18 cellular contexts compared by ENCODE assay signal in genomic region chr2:10216677-10217498, GRCh38.
DNase-seq lines count a peak whose midpoint lies in the region; ATAC-seq and TF ChIP-seq lines count a peak whose summit lies in the region.
"Had no signal": no experiment of that assay in that cellular context is flagged by ENCODE, and none has a peak within 500 bp of the region (broad histone marks: within the 10 kb centered on the region; RNA-seq: fewer than 3 reads in every experiment).

No MANE protein-coding gene starts in this region.

- H3K14ac ChIP-seq in neuronal stem cell (ENCODE audit: low read length): no peak overlapping the region

- no peaks in the 10 kb centered on the region; the same call in 1 of the 2 replicates for H4K20me1 ChIP-seq in GM23338 (replicated peaks; ENCODE audit: insufficient read depth)
- no peaks in the 10 kb centered on the region for H4K20me1 ChIP-seq in PC-3 (ENCODE audit: low read length)

- no peaks in the 10 kb centered on the region for H3K79me2 ChIP-seq in GM23338 (replicated peaks; ENCODE audit: insufficient read depth)
- no peaks in the 10 kb centered on the region for H3K79me2 ChIP-seq in PC-3 (ENCODE audit: low read length)

- no peak overlapping the region for H3K27ac Mint-ChIP-seq in GM23338
- peak overlapping the region in 3 of 5 experiments; percentile 18 to 83 (median 62) for H3K27ac Mint-ChIP-seq in brain
- no peak overlapping the region for H3K27ac Mint-ChIP-seq in activated CD8-positive, alpha-beta memory T cell treated with anti-CD3 and anti-CD28 coated beads, Interleukin-2, amount 10 ng/mL, durations not matched to agents 7 days and 5 days
- H3K27ac Mint-ChIP-seq: activated CD4-positive, alpha-beta T cell treated with anti-CD3 and anti-CD28 coated beads, Interleukin-2, amount 10 ng/mL, durations not matched to agents 7 days and 5 days; activated T-helper 1 cell treated with anti-CD3 and anti-CD28 coated beads, Interleukin-12 subunit alpha, Interleukin-12 subunit beta, Interleukin-2, Interleukin-4 antibody, amounts not matched to agents 30 ng/mL and 10 ng/mL and 1 ng/mL, durations not matched to agents 14 hours and 24 hours and 36 hours; naive thymus-derived CD4-positive, alpha-beta T cell; T-helper 17 cell had no signal

- H3K36me3 ChIP-seq in GM23338 (ENCODE audit: insufficient read depth) (no peaks in the 10 kb centered on the region), PC-3 (ENCODE audit: low read depth, low read length) (no peaks in the 10 kb centered on the region), neuronal stem cell (replicated peaks in 1 of 2; ENCODE audit: control insufficient read depth in 2 of 2, insufficient read depth in 2 of 2, low read length in 2 of 2) (no peaks in the 10 kb centered on the region), transverse colon (no peaks in the 10 kb centered on the region)

- H3K4me1 Mint-ChIP-seq in GM23338 (peaks cover 5% of the 10 kb centered on the region; the same call in 2 of the 3 replicates), brain (peaks cover 57% of the 10 kb centered on the region)
- H3K4me1 Mint-ChIP-seq in activated CD8-positive, alpha-beta memory T cell treated with anti-CD3 and anti-CD28 coated beads, Interleukin-2, amount 10 ng/mL, durations not matched to agents 7 days and 5 days: no peaks in the 10 kb centered on the region
- H3K4me1 Mint-ChIP-seq: activated CD4-positive, alpha-beta T cell treated with anti-CD3 and anti-CD28 coated beads, Interleukin-2, amount 10 ng/mL, durations not matched to agents 7 days and 5 days; CD4-positive, CD25-positive, alpha-beta regulatory T cell had no signal

- H3K27me3 ChIP-seq in GM23338 (ENCODE audit: insufficient read depth) (no peaks in the 10 kb centered on the region), PC-3 (ENCODE audit: low read length) (no peaks in the 10 kb centered on the region), neuronal stem cell (ENCODE audit: control insufficient read depth in 3 of 3, insufficient read depth in 3 of 3, low read depth in 1 of 3, low read length in 3 of 3) (no peaks in the 10 kb centered on the region), transverse colon (no peaks in the 10 kb centered on the region)

- H3K9ac ChIP-seq in PC-3 (ENCODE audit: low read length) (no peak overlapping the region), neuronal stem cell (ENCODE audit: low read depth, low read length, poor library complexity) (peak overlapping the region; percentile 27)

- BruUV-seq in PC-3 (replicated peaks; lab: Mats Ljungman, UMichigan): no TSS peak

- no peak overlapping the region for H3K27ac ChIP-seq in GM23338 (ENCODE audit: low read depth)
- H3K27ac ChIP-seq in PC-3 (ENCODE audit: low read length): no peak overlapping the region
- H3K27ac ChIP-seq in neuronal stem cell (replicated peaks; ENCODE audit: low read length): no peak overlapping the region
- H3K27ac ChIP-seq in transverse colon: no peak overlapping the region

- H3K23ac ChIP-seq in neuronal stem cell (ENCODE audit: low read depth, low read length, poor library complexity): no peak overlapping the region

- H2BK5ac ChIP-seq in neuronal stem cell (ENCODE audit: low read length): no peak overlapping the region

- H3K4me2 ChIP-seq in GM23338: no peak overlapping the region
- H3K4me2 ChIP-seq in PC-3 (ENCODE audit: low read length): no peak overlapping the region
- H3K4me2 ChIP-seq in neuronal stem cell (ENCODE audit: insufficient read depth, low read length, poor library complexity, severe bottlenecking): no peak overlapping the region

- no peaks in the 10 kb centered on the region for H3K9me3 Mint-ChIP-seq in GM23338
- no peaks in the 10 kb centered on the region for H3K9me3 Mint-ChIP-seq in brain
- no peaks in the 10 kb centered on the region for H3K9me3 Mint-ChIP-seq in activated CD8-positive, alpha-beta memory T cell treated with anti-CD3 and anti-CD28 coated beads, Interleukin-2, amount 10 ng/mL, durations not matched to agents 7 days and 5 days (ENCODE audit: low read depth)
- H3K9me3 Mint-ChIP-seq: activated CD4-positive, alpha-beta T cell treated with anti-CD3 and anti-CD28 coated beads, Interleukin-2, amount 10 ng/mL, durations not matched to agents 7 days and 5 days; activated T-helper 1 cell treated with anti-CD3 and anti-CD28 coated beads, Interleukin-12 subunit alpha, Interleukin-12 subunit beta, Interleukin-2, Interleukin-4 antibody, amounts not matched to agents 30 ng/mL and 10 ng/mL and 1 ng/mL, durations not matched to agents 14 hours and 24 hours and 36 hours; CD4-positive, CD25-positive, alpha-beta regulatory T cell; naive thymus-derived CD4-positive, alpha-beta T cell had no signal

- no CpG with 5 or more reads among the region's 28 CpGs for WGBS in neuronal stem cell (ENCODE audit: extremely low coverage in 2 of 2, insufficient read length in 2 of 2, insufficient replicate concordance in 1 of 2), 2 donors
- 92 to 93% methylated on average over 8 to 28 of the region's 28 CpGs for WGBS in transverse colon (ENCODE audit: low coverage in 1 of 2), 2 donors

- H3K9me2 ChIP-seq in GM23338 (ENCODE audit: insufficient read depth) (no peaks in the 10 kb centered on the region), PC-3 (replicated peaks; ENCODE audit: low read length) (no peaks in the 10 kb centered on the region)

- CTCF ChIA-PET in PC-3 (lab: Charles Lee): no interaction called here
- CTCF ChIA-PET in activated CD8-positive, alpha-beta memory T cell treated with anti-CD3 and anti-CD28 coated beads, Interleukin-2, amount 10 ng/mL, durations not matched to agents 7 days and 5 days (lab: Charles Lee): no interaction called here

- H3K79me1 ChIP-seq in neuronal stem cell (ENCODE audit: low read depth, low read length): no peaks in the 10 kb centered on the region

- in situ Hi-C loops in transverse colon (cut with MboI; ENCODE audit: low pct_ligation_motif_present in 1 of 4, low pct_unique_long_range_greater_than_20kb in 1 of 4, low sequenced_read_pairs in 3 of 4): no loop called here

- H2BK15ac ChIP-seq in neuronal stem cell (ENCODE audit: low read length): no peak overlapping the region

- H3F3A ChIP-seq in GM23338 (replicated peaks; ENCODE audit: low read depth): no peaks in the 10 kb centered on the region
- peaks cover 4% of the 10 kb centered on the region for H3F3A ChIP-seq in PC-3 (ENCODE audit: low read length, unreplicated experiment)

- no peak overlapping the region for H3K4ac ChIP-seq in neuronal stem cell (ENCODE audit: low read length)

- TF ChIP-seq CTCF in GM23338 (conservative IDR thresholded peaks at IDR 0.05; ENCODE audit: low read depth in 2 of 2): no peak
- no peak for TF ChIP-seq CTCF in PC-3 (conservative IDR thresholded peaks at IDR 0.05; ENCODE audit: low read depth, low read length)
- no peak for TF ChIP-seq CTCF in brain (conservative IDR thresholded peaks at IDR 0.05)
- no peak for TF ChIP-seq CTCF in transverse colon (IDR thresholded peaks at IDR 0.05)

- no peak overlapping the region for H4K8ac ChIP-seq in neuronal stem cell (ENCODE audit: low read depth, low read length)

- H3K4me3 ChIP-seq in GM23338 (no peak overlapping the region), PC-3 (ENCODE audit: low read length) (no peak overlapping the region), neuronal stem cell (ENCODE audit: low read length in 2 of 2) (no peak overlapping the region), transverse colon (no peak overlapping the region)

- no peak overlapping the region for H2BK120ac ChIP-seq in neuronal stem cell (ENCODE audit: low read depth, low read length)

- H2AK5ac ChIP-seq in neuronal stem cell (ENCODE audit: low read depth, low read length): peak overlapping the region; percentile 54

- ATAC-seq in GM23338: peak; percentile 9; the same call in 2 of the 3 replicates
- no peak for ATAC-seq in PC-3
- ATAC-seq in activated CD8-positive, alpha-beta memory T cell treated with anti-CD3 and anti-CD28 coated beads, Interleukin-2, amount 10 ng/mL, durations not matched to agents 7 days and 5 days: no peak
- ATAC-seq: naive thymus-derived CD4-positive, alpha-beta T cell; sciatic nerve; T-helper 17 cell had no signal

- POLR2A ChIA-PET in PC-3 (lab: Charles Lee; ENCODE audit: unreplicated experiment): no interaction called here

- no peaks in the 10 kb centered on the region for H3K9me3 ChIP-seq in PC-3 (ENCODE audit: low read length)
- no peaks in the 10 kb centered on the region for H3K9me3 ChIP-seq in neuronal stem cell (replicated peaks in 1 of 2; ENCODE audit: control insufficient read depth in 2 of 2, insufficient read depth in 1 of 2, low read depth in 1 of 2, low read length in 2 of 2)
- H3K9me3 ChIP-seq in transverse colon: no peaks in the 10 kb centered on the region

- H3K4me1 ChIP-seq in GM23338 (ENCODE audit: insufficient read depth) (no peaks in the 10 kb centered on the region), PC-3 (ENCODE audit: insufficient read depth, low read length) (peaks cover 42% of the 10 kb centered on the region), neuronal stem cell (ENCODE audit: control insufficient read depth in 2 of 2, insufficient read depth in 1 of 2, low read depth in 1 of 2, low read length in 2 of 2) (peaks cover 12 to 25% of the 10 kb centered on the region in 2 donors), transverse colon (no peaks in the 10 kb centered on the region)

- TF ChIP-seq EP300 in transverse colon (IDR thresholded peaks at IDR 0.05; ENCODE audit: low read depth): no peak

- H3K36me3 Mint-ChIP-seq in GM23338 (ENCODE audit: low read depth) (no peaks in the 10 kb centered on the region), brain (no peaks in the 10 kb centered on the region)
- no peaks in the 10 kb centered on the region for H3K36me3 Mint-ChIP-seq in activated CD8-positive, alpha-beta memory T cell treated with anti-CD3 and anti-CD28 coated beads, Interleukin-2, amount 10 ng/mL, durations not matched to agents 7 days and 5 days
- H3K36me3 Mint-ChIP-seq: CD4-positive, CD25-positive, alpha-beta regulatory T cell; naive thymus-derived CD4-positive, alpha-beta T cell had no signal

- DNase-seq in GM23338 (ENCODE audit: low spot score) (no peak), PC-3 (peak; percentile 58), neuronal stem cell (ENCODE audit: low spot score) (no peak), cerebellar nuclear complex (lab: John Stamatoyannopoulos, UW) (no peak), transverse colon (no peak)
- DNase-seq in activated CD8-positive, alpha-beta memory T cell treated with anti-CD3 and anti-CD28 coated beads, Interleukin-2, amount 10 ng/mL, durations not matched to agents 7 days and 5 days: no peak
- DNase-seq: activated CD4-positive, alpha-beta T cell treated with anti-CD3 and anti-CD28 coated beads, Interleukin-2, amount 10 ng/mL, durations not matched to agents 7 days and 5 days; CD4-positive, CD25-positive, alpha-beta regulatory T cell; mesendoderm; naive thymus-derived CD4-positive, alpha-beta T cell; NCI-H1048; NCI-H187; NCI-H82; stimulated activated CD8-positive, alpha-beta memory T cell treated with anti-CD3 and anti-CD28 coated beads, Interleukin-4, amount 100 ng/mL, for 48 hours; T-helper 17 cell had no signal

- H2AFZ ChIP-seq in GM23338: no peak overlapping the region
- no peak overlapping the region for H2AFZ ChIP-seq in PC-3 (ENCODE audit: low read length)
- H2AFZ ChIP-seq in neuronal stem cell (ENCODE audit: low read length): no peak overlapping the region

- H3K4me3 Mint-ChIP-seq in GM23338 (no peak overlapping the region), brain (no peak overlapping the region)
- H3K4me3 Mint-ChIP-seq in activated CD8-positive, alpha-beta memory T cell treated with anti-CD3 and anti-CD28 coated beads, Interleukin-2, amount 10 ng/mL, durations not matched to agents 7 days and 5 days: no peak overlapping the region
- H3K4me3 Mint-ChIP-seq: activated CD4-positive, alpha-beta T cell treated with anti-CD3 and anti-CD28 coated beads, Interleukin-2, amount 10 ng/mL, durations not matched to agents 7 days and 5 days; activated T-helper 1 cell treated with anti-CD3 and anti-CD28 coated beads, Interleukin-12 subunit alpha, Interleukin-12 subunit beta, Interleukin-2, Interleukin-4 antibody, amounts not matched to agents 30 ng/mL and 10 ng/mL and 1 ng/mL, durations not matched to agents 14 hours and 24 hours and 36 hours; CD4-positive, CD25-positive, alpha-beta regulatory T cell; naive thymus-derived CD4-positive, alpha-beta T cell; T-helper 17 cell had no signal

- H2BK12ac ChIP-seq in neuronal stem cell (ENCODE audit: low read length): no peak overlapping the region

- intact Hi-C loops in PC-3 (cut with micrococcal nuclease) (no loop called here), transverse colon (cut with DNase I; ENCODE audit: low total_unique reads) (no loop called here)

- peaks cover 5% of the 10 kb centered on the region for H3K27me3 Mint-ChIP-seq in GM23338 (ENCODE audit: insufficient read depth, low read depth, poor library complexity)
- peaks cover 7% of the 10 kb centered on the region for H3K27me3 Mint-ChIP-seq in brain
- H3K27me3 Mint-ChIP-seq in activated CD8-positive, alpha-beta memory T cell treated with anti-CD3 and anti-CD28 coated beads, Interleukin-2, amount 10 ng/mL, durations not matched to agents 7 days and 5 days: no peaks in the 10 kb centered on the region
- H3K27me3 Mint-ChIP-seq: activated CD4-positive, alpha-beta T cell treated with anti-CD3 and anti-CD28 coated beads, Interleukin-2, amount 10 ng/mL, durations not matched to agents 7 days and 5 days; CD4-positive, CD25-positive, alpha-beta regulatory T cell; naive thymus-derived CD4-positive, alpha-beta T cell had no signal

- no peak overlapping the region for H4K91ac ChIP-seq in neuronal stem cell (ENCODE audit: low read depth, low read length, poor library complexity)

- H3K18ac ChIP-seq in neuronal stem cell (ENCODE audit: low read length): peak overlapping the region; percentile 93

- TF ChIP-seq POLR2A in transverse colon (IDR thresholded peaks at IDR 0.05): no peak

Comparison
In these comparisons a context has a peak if more than half of its experiments do, and no peak if none do; other contexts are left out.
1. H3K27ac Mint-ChIP-seq: peak in brain (3 of 5); none in GM23338 (single experiment) and activated CD8-positive, alpha-beta memory T cell treated with anti-CD3 and anti-CD28 coated beads, Interleukin-2, amount 10 ng/mL, durations not matched to agents 7 days and 5 days (single experiment).